ENCODE assay signal across 13 cellular contexts in the genomic region with DNA sequence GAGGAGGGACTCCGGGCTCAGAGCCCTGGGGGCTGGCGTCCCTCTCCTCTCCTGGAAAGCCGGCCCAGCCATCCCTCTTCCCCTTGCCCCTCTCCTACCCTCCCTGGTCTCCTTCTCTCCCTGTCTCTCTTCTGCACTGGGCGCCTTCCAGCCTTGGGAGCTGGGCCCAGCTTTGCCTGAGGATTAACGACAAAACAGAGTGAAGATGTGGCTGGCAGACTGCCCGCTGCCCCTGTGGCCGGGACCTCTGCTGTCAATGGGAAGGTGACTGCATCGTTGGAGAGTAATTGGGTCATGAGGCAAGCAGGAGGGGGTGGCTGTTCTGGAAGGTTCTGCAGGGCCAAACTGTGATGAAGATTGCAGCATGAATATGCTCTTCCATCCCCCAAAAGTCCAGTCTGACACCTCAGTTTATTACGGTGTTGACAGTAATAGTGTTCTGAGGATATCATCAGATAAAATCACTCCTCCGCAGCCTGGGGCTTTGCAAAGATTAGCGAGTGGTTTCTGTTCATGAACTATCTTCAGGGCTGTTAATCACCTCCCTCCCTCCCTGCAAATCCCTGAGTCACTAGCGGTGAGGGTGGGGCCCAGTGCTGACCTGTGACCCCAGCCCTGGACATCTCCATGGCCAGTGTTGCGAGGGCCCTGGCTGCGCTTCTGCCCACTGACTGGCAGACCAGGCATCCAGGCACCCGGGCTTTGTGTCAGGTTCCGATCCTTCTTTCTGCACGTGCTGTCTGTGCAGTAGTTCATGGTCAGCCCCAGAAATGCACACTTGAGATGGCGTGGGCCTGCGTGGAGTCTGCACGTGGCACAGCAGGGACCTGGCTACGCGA. TPM values are rescaled to one million over a fixed set of nuclear protein-coding genes. Genes with fewer than 3 reads are reported as not detected.
DNase-seq lines count a peak whose midpoint lies in the region; ATAC-seq, FAIRE-seq and TF ChIP-seq lines count a peak whose summit lies in the region.
"Had no signal": no experiment of that assay in that cellular context is flagged by ENCODE, and none has a peak within 500 bp of the region (broad histone marks: within the 10 kb centered on the region; RNA-seq: fewer than 3 reads in every experiment).

No MANE protein-coding gene starts in this region.

- no peak overlapping the region for H3K9ac ChIP-seq in HepG2 (ENCODE audit: insufficient read depth, low read depth, low read length)

- 29% methylated on average over 20 of the region's 22 CpGs for WGBS in HepG2 (ENCODE audit: low lambda C conversion rate)

- H3K36me3 ChIP-seq in WERI-Rb-1 (no peaks in the 10 kb centered on the region; the same call in 1 of the 2 replicates), HepG2 (replicated peaks in 1 of 2; ENCODE audit: control insufficient read depth in 1 of 2, insufficient read depth in 2 of 2, low read length in 2 of 2) (no peaks in the 10 kb centered on the region)

- H3K4me3 Mint-ChIP-seq in activated naive CD8-positive, alpha-beta T cell treated with anti-CD3 and anti-CD28 coated beads, Interleukin-2, amount 10 ng/mL, durations not matched to agents 7 days and 5 days = no peak overlapping the region
- H3K4me3 Mint-ChIP-seq in activated naive CD8-positive, alpha-beta T cell treated with anti-CD3 and anti-CD28 coated beads, Interleukin-2, amount 50 U/mL, for 24 hours = no peak overlapping the region
- no peak overlapping the region for H3K4me3 Mint-ChIP-seq in type B pancreatic cell
- H3K4me3 Mint-ChIP-seq: T-helper 1 cell treated with Interleukin-12 subunit alpha and Interleukin-12 subunit beta and Interleukin-4 antibody, amounts not matched to agents 30 μg/mL and 1 μg/mL, for 36 hours had no signal

- H3K4me1 Mint-ChIP-seq in activated naive CD8-positive, alpha-beta T cell treated with anti-CD3 and anti-CD28 coated beads, Interleukin-2, amount 10 ng/mL, durations not matched to agents 7 days and 5 days = peaks cover 6% of the 10 kb centered on the region
- peaks cover 11% of the 10 kb centered on the region for H3K4me1 Mint-ChIP-seq in activated naive CD8-positive, alpha-beta T cell treated with anti-CD3 and anti-CD28 coated beads, Interleukin-2, amount 50 U/mL, for 24 hours
- H3K4me1 Mint-ChIP-seq in type B pancreatic cell (ENCODE audit: unreplicated experiment) = peaks cover 15% of the 10 kb centered on the region

- intact Hi-C loops in HepG2 (cut with micrococcal nuclease; ENCODE audit: unreplicated experiment) = no loop called here

- H3K9me3 ChIP-seq in WERI-Rb-1 (ENCODE audit: severe bottlenecking) (peaks cover 2% of the 10 kb centered on the region), HepG2 (ENCODE audit: low read length) (no peaks in the 10 kb centered on the region)

- H3K36me3 Mint-ChIP-seq in activated naive CD8-positive, alpha-beta T cell treated with anti-CD3 and anti-CD28 coated beads, Interleukin-2, amount 10 ng/mL, durations not matched to agents 7 days and 5 days = peaks cover 20% of the 10 kb centered on the region
- peaks cover 18% of the 10 kb centered on the region for H3K36me3 Mint-ChIP-seq in activated naive CD8-positive, alpha-beta T cell treated with anti-CD3 and anti-CD28 coated beads, Interleukin-2, amount 50 U/mL, for 24 hours (ENCODE audit: low read depth)
- peaks cover 14% of the 10 kb centered on the region for H3K36me3 Mint-ChIP-seq in type B pancreatic cell

- H3K27ac ChIP-seq in WERI-Rb-1 = peak overlapping the region; percentile 54
- no peak overlapping the region for H3K27ac ChIP-seq in HepG2 (ENCODE audit: extremely low read length, insufficient read depth, low read length)

- H3K27me3 ChIP-seq in WERI-Rb-1 (ENCODE audit: insufficient read depth, low read depth, severe bottlenecking) (no peaks in the 10 kb centered on the region), HepG2 (ENCODE audit: control insufficient read depth in 1 of 2, insufficient read depth in 2 of 2, low read length in 2 of 2) (peaks cover 3 to 44% of the 10 kb centered on the region in 2 experiments; a peak in 3 of 5 replicates)

- no TSS peak for BruUV-seq in HepG2 (replicated peaks; lab: Mats Ljungman, UMichigan)

- CTCF ChIA-PET in HepG2 (lab: Yijun Ruan, JAX; ENCODE audit: low intra/inter-chr PET ratio, low total read pairs) = no interaction called here

- H3K4me3 ChIP-seq in WERI-Rb-1 (ENCODE audit: low read depth, low read length) (no peak overlapping the region), HepG2 (replicated peaks in 1 of 3; ENCODE audit: insufficient read depth in 1 of 3, low read depth in 2 of 3, low read length in 3 of 3) (no peak overlapping the region; a peak in 1 of 6 replicates)

- peak; percentile 8 for DNase-seq in activated naive CD8-positive, alpha-beta T cell treated with anti-CD3 and anti-CD28 coated beads, Interleukin-2, amount 10 ng/mL, durations not matched to agents 7 days and 5 days
- DNase-seq in activated naive CD8-positive, alpha-beta T cell treated with anti-CD3 and anti-CD28 coated beads, Interleukin-2, amount 50 U/mL, for 24 hours = no peak
- DNase-seq in WERI-Rb-1 (peak; percentile 78), HepG2 (ENCODE audit: low spot score) (no peak), type B pancreatic cell (ENCODE audit: extremely low spot score, unreplicated experiment) (no peak), NCI-H2171 (lab: John Stamatoyannopoulos, UW) (no peak)
- DNase-seq: NCI-H526, small intestine had no signal

- TF ChIP-seq EP300 in HepG2 (IDR thresholded peaks at IDR 0.05; ENCODE audit: low read depth in 2 of 2, low read length in 2 of 2) = no peak
- TF ChIP-seq EP300 in HepG2 (CRISPR knock-in tag; IDR thresholded peaks at IDR 0.05; ENCODE audit: borderline replicate concordance) = no peak

- in situ Hi-C loops in HepG2 (cut with HindIII; ENCODE audit: extremely low pct_ligation_motif_present, low pct_unique_long_range_greater_than_20kb) = no loop called here

- H2AFZ ChIP-seq in HepG2 (ENCODE audit: low read length) = no peak overlapping the region

- POLR2A ChIA-PET in activated naive CD8-positive, alpha-beta T cell treated with anti-CD3 and anti-CD28 coated beads, Interleukin-2, amount 10 ng/mL, durations not matched to agents 7 days and 5 days (lab: Charles Lee) = no interaction called here
- POLR2A ChIA-PET in HepG2 (lab: Yijun Ruan, JAX) = no interaction called here

- peaks cover 8% of the 10 kb centered on the region for H3K9me3 Mint-ChIP-seq in activated naive CD8-positive, alpha-beta T cell treated with anti-CD3 and anti-CD28 coated beads, Interleukin-2, amount 10 ng/mL, durations not matched to agents 7 days and 5 days
- H3K9me3 Mint-ChIP-seq in activated naive CD8-positive, alpha-beta T cell treated with anti-CD3 and anti-CD28 coated beads, Interleukin-2, amount 50 U/mL, for 24 hours = peaks cover 4% of the 10 kb centered on the region
- H3K9me3 Mint-ChIP-seq in type B pancreatic cell = peaks cover 5% of the 10 kb centered on the region
- H3K9me3 Mint-ChIP-seq: T-helper 1 cell treated with Interleukin-12 subunit alpha and Interleukin-12 subunit beta and Interleukin-4 antibody, amounts not matched to agents 30 μg/mL and 1 μg/mL, for 36 hours had no signal

- no peak overlapping the region for H3K27ac Mint-ChIP-seq in activated naive CD8-positive, alpha-beta T cell treated with anti-CD3 and anti-CD28 coated beads, Interleukin-2, amount 10 ng/mL, durations not matched to agents 7 days and 5 days
- no peak overlapping the region for H3K27ac Mint-ChIP-seq in activated naive CD8-positive, alpha-beta T cell treated with anti-CD3 and anti-CD28 coated beads, Interleukin-2, amount 50 U/mL, for 24 hours
- H3K27ac Mint-ChIP-seq in type B pancreatic cell = peak overlapping the region; percentile 18
- H3K27ac Mint-ChIP-seq: T-helper 1 cell treated with Interleukin-12 subunit alpha and Interleukin-12 subunit beta and Interleukin-4 antibody, amounts not matched to agents 30 μg/mL and 1 μg/mL, for 36 hours had no signal

- H3K27me3 Mint-ChIP-seq in activated naive CD8-positive, alpha-beta T cell treated with anti-CD3 and anti-CD28 coated beads, Interleukin-2, amount 10 ng/mL, durations not matched to agents 7 days and 5 days = no peaks in the 10 kb centered on the region
- peaks cover 2% of the 10 kb centered on the region for H3K27me3 Mint-ChIP-seq in activated naive CD8-positive, alpha-beta T cell treated with anti-CD3 and anti-CD28 coated beads, Interleukin-2, amount 50 U/mL, for 24 hours
- no peaks in the 10 kb centered on the region for H3K27me3 Mint-ChIP-seq in type B pancreatic cell

- no peak for ATAC-seq in activated naive CD8-positive, alpha-beta T cell treated with anti-CD3 and anti-CD28 coated beads, Interleukin-2, amount 10 ng/mL, durations not matched to agents 7 days and 5 days (ENCODE audit: low read depth)
- ATAC-seq in activated naive CD8-positive, alpha-beta T cell treated with anti-CD3 and anti-CD28 coated beads, Interleukin-2, amount 50 U/mL, for 24 hours = no peak
- ATAC-seq in HepG2 = no peak
- no peak for ATAC-seq in HG03520 (IDR thresholded peaks at IDR 0.05; ENCODE audit: unreplicated experiment)
- no peak for ATAC-seq in GM21717 (IDR thresholded peaks at IDR 0.05; ENCODE audit: unreplicated experiment)
- ATAC-seq: HCT116 had no signal

- peaks cover 17% of the 10 kb centered on the region for H3K4me1 ChIP-seq in HepG2 (ENCODE audit: insufficient read depth, low read length)

- no peak for TF ChIP-seq POLR2A in HepG2 (IDR thresholded peaks at IDR 0.05; ENCODE audit: insufficient read depth in 1 of 2, low read depth in 2 of 2, low read length in 2 of 2)

- no peaks in the 10 kb centered on the region for H4K20me1 ChIP-seq in HepG2 (ENCODE audit: insufficient read depth, low read length)

- H3K4me2 ChIP-seq in HepG2 (ENCODE audit: low read depth, low read length) = peak overlapping the region; percentile 42; the same call in 1 of the 2 replicates

- H3K79me2 ChIP-seq in HepG2 (ENCODE audit: insufficient read depth, low read length) = no peaks in the 10 kb centered on the region

- TF ChIP-seq CTCF in WERI-Rb-1 (IDR thresholded peaks at IDR 0.05; ENCODE audit: low read depth, low read length) (no peak), HepG2 (CRISPR knock-in tag; IDR thresholded peaks at IDR 0.05) (no peak), type B pancreatic cell (conservative IDR thresholded peaks at IDR 0.05) (no peak)

- peak; percentile 37 for FAIRE-seq in HepG2 (lab: Jason Lieb, UNC)
- FAIRE-seq: small intestine had no signal

- TF ChIP-seq RAD21 in HepG2 (CRISPR knock-in tag; IDR thresholded peaks at IDR 0.05) = no peak

RNA-seq across cellular contexts. Expression of a gene that starts 23.0 kb away (rescaled TPM):
- under 1 TPM; 0.53 to 0.60 TPM for total RNA-seq in activated naive CD8-positive, alpha-beta T cell treated with anti-CD3 and anti-CD28 coated beads, Interleukin-2, amount 10 ng/mL, durations not matched to agents 7 days and 5 days
- total RNA-seq in HepG2 (2016; rRNA removed; fragmentation: Illumina TruSeq; extraction: Trizol) (not detected in 2 replicates), type B pancreatic cell (ENCODE audit: low replicate concordance) (not detected in 2 replicates)
- total RNA-seq in HepG2 (2016; cell fraction: cytosol; rRNA removed; fragmentation: Illumina TruSeq; extraction: Trizol; ENCODE audit: low read depth) = not detected in 2 replicates
- total RNA-seq in HepG2 (2016; cell fraction: insoluble cytoplasmic fraction; rRNA removed; fragmentation: Illumina TruSeq; extraction: Trizol) = not detected in 2 replicates
- not detected in 2 replicates for total RNA-seq in HepG2 (2016; cell fraction: membrane; rRNA removed; fragmentation: Illumina TruSeq; extraction: Trizol)
- total RNA-seq in HepG2 (2016; cell fraction: nucleus; rRNA removed; fragmentation: Illumina TruSeq; extraction: Trizol) = not detected in 2 replicates
- polyA plus RNA-seq in HepG2 (2011; rRNA removed) = not detected in 2 replicates
- not detected in 2 replicates for polyA plus RNA-seq in HepG2 (2011; cell fraction: cytosol; rRNA removed)
- not detected in 2 replicates for polyA plus RNA-seq in HepG2 (2011; cell fraction: nucleus; rRNA removed)
- not detected in 2 replicates for polyA plus RNA-seq in HepG2 (2012)
- not detected in 2 replicates for polyA plus RNA-seq in HepG2 (2016; cell fraction: cytosol; fragmentation: Illumina TruSeq; extraction: Trizol; ENCODE audit: low read depth)
- polyA plus RNA-seq in HepG2 (2016; cell fraction: insoluble cytoplasmic fraction; fragmentation: Illumina TruSeq; extraction: Trizol; ENCODE audit: low read depth) = not detected in 2 replicates
- polyA plus RNA-seq in HepG2 (2016; cell fraction: membrane; fragmentation: Illumina TruSeq; extraction: Trizol; ENCODE audit: low read depth) = not detected in 2 replicates
- polyA plus RNA-seq in HepG2 (2016; cell fraction: nucleus; fragmentation: Illumina TruSeq; extraction: Trizol; ENCODE audit: insufficient read depth, low read depth) = not detected in 2 replicates
- polyA minus RNA-seq in HepG2 (2011; rRNA and poly(A)+ RNA removed; ENCODE audit: low replicate concordance) = not detected in 2 replicates
- polyA minus RNA-seq in HepG2 (2011; cell fraction: cytosol; rRNA and poly(A)+ RNA removed) = not detected in 2 replicates
- not detected in 2 replicates for polyA minus RNA-seq in HepG2 (2011; cell fraction: nucleus; rRNA and poly(A)+ RNA removed)
- total RNA-seq: glomerular endothelial cell had no signal

RNA-seq across cellular contexts. Expression of a gene that starts 33.8 kb away (rescaled TPM):
- total RNA-seq in activated naive CD8-positive, alpha-beta T cell treated with anti-CD3 and anti-CD28 coated beads, Interleukin-2, amount 10 ng/mL, durations not matched to agents 7 days and 5 days = 1 to 10 TPM; 5.4 to 6.6 TPM
- total RNA-seq in HepG2 (2016; rRNA removed; fragmentation: Illumina TruSeq; extraction: Trizol) (not detected in 2 replicates), type B pancreatic cell (ENCODE audit: low replicate concordance) (not detected in 2 replicates)
- total RNA-seq in HepG2 (2016; cell fraction: cytosol; rRNA removed; fragmentation: Illumina TruSeq; extraction: Trizol; ENCODE audit: low read depth) = not detected in 2 replicates
- total RNA-seq in HepG2 (2016; cell fraction: insoluble cytoplasmic fraction; rRNA removed; fragmentation: Illumina TruSeq; extraction: Trizol) = 0.11 TPM in 1 of 2 replicates, not detected in the other
- total RNA-seq in HepG2 (2016; cell fraction: membrane; rRNA removed; fragmentation: Illumina TruSeq; extraction: Trizol) = 0.09 TPM in 1 of 2 replicates, not detected in the other
- 0.59 TPM in 1 of 2 replicates, not detected in the other for total RNA-seq in HepG2 (2016; cell fraction: nucleus; rRNA removed; fragmentation: Illumina TruSeq; extraction: Trizol)
- 0.04 and 0.31 TPM in 2 replicates for polyA plus RNA-seq in HepG2 (2011; rRNA removed)
- polyA plus RNA-seq in HepG2 (2011; cell fraction: cytosol; rRNA removed) = 0.15 and 0.24 TPM in 2 replicates
- polyA plus RNA-seq in HepG2 (2011; cell fraction: nucleus; rRNA removed) = 0.18 and 0.19 TPM in 2 replicates
- polyA plus RNA-seq in HepG2 (2012) = not detected in 2 replicates
- 0.41 TPM in 1 of 2 replicates, not detected in the other for polyA plus RNA-seq in HepG2 (2016; cell fraction: cytosol; fragmentation: Illumina TruSeq; extraction: Trizol; ENCODE audit: low read depth)
- not detected in 2 replicates for polyA plus RNA-seq in HepG2 (2016; cell fraction: insoluble cytoplasmic fraction; fragmentation: Illumina TruSeq; extraction: Trizol; ENCODE audit: low read depth)
- polyA plus RNA-seq in HepG2 (2016; cell fraction: membrane; fragmentation: Illumina TruSeq; extraction: Trizol; ENCODE audit: low read depth) = not detected in 2 replicates
- polyA plus RNA-seq in HepG2 (2016; cell fraction: nucleus; fragmentation: Illumina TruSeq; extraction: Trizol; ENCODE audit: insufficient read depth, low read depth) = not detected in 2 replicates
- polyA minus RNA-seq in HepG2 (2011; rRNA and poly(A)+ RNA removed; ENCODE audit: low replicate concordance) = 0.70 TPM in 1 of 2 replicates, not detected in the other
- not detected in 2 replicates for polyA minus RNA-seq in HepG2 (2011; cell fraction: cytosol; rRNA and poly(A)+ RNA removed)
- polyA minus RNA-seq in HepG2 (2011; cell fraction: nucleus; rRNA and poly(A)+ RNA removed) = not detected in 2 replicates
- total RNA-seq: glomerular endothelial cell had no signal

Comparison
In these comparisons a context has a peak if more than half of its experiments do, and no peak if none do; other contexts are left out.
1. DNase-seq: peak in activated naive CD8-positive, alpha-beta T cell treated with anti-CD3 and anti-CD28 coated beads, Interleukin-2, amount 10 ng/mL, durations not matched to agents 7 days and 5 days (single experiment) and WERI-Rb-1 (single experiment); none in activated naive CD8-positive, alpha-beta T cell treated with anti-CD3 and anti-CD28 coated beads, Interleukin-2, amount 50 U/mL, for 24 hours (single experiment), HepG2 (single experiment), type B pancreatic cell (single experiment) and NCI-H2171 (single experiment).